ENCODE assay signal across 14 cellular contexts in genomic region chr2:127776122-127776780, GRCh38. TPM values are rescaled to one million over a fixed set of nuclear protein-coding genes. Genes with fewer than 3 reads are reported as not detected.
DNase-seq lines count a peak whose midpoint lies in the region; ATAC-seq, FAIRE-seq and TF ChIP-seq lines count a peak whose summit lies in the region.
"Had no signal": no experiment of that assay in that cellular context is flagged by ENCODE, and none has a peak within 500 bp of the region (broad histone marks: within the 10 kb centered on the region; RNA-seq: fewer than 3 reads in every experiment).

No MANE protein-coding gene starts in this region.

- H3K9ac ChIP-seq in IMR-90 (ENCODE audit: low read depth, low read length) (no peak overlapping the region), H1 (replicated peaks in 1 of 4; ENCODE audit: extremely low read depth in 1 of 4, low read depth in 3 of 4, low read length in 3 of 4) (no peak overlapping the region)

- peak overlapping the region in 5 of 7 donors; percentile 3 to 81 (median 39) for H3K4me3 Mint-ChIP-seq in CD8-positive, alpha-beta memory T cell
- H3K4me3 Mint-ChIP-seq in naive B cell: no peak overlapping the region

- FAIRE-seq in H1 (lab: Jason Lieb, UNC): no peak
- no peak for FAIRE-seq in small intestine (lab: Jason Lieb, UNC)
- FAIRE-seq: colon had no signal

- no peak overlapping the region for H2BK12ac ChIP-seq in H1 (ENCODE audit: low read depth, low read length)

- no peak for DNase-seq in CD8-positive, alpha-beta memory T cell
- DNase-seq in IMR-90 (peak; percentile 12), H1 (ENCODE audit: low read depth in 1 of 2, low spot score in 2 of 2) (no peak), naive B cell (no peak), nucleus accumbens (lab: John Stamatoyannopoulos, UW) (no peak), small intestine (no peak)
- DNase-seq: activated CD4-positive, alpha-beta T cell treated with anti-CD3 and anti-CD28 coated beads, Interleukin-2, amount 50 U/mL, for 1 hour; activated naive CD4-positive, alpha-beta T cell treated with Interleukin-2 at 50 U/mL for 16 hours; esophagus squamous epithelium; PC-9; retina had no signal

- H3K23ac ChIP-seq in IMR-90 (ENCODE audit: low read depth, low read length): no peak overlapping the region
- no peak overlapping the region for H3K23ac ChIP-seq in H1 (ENCODE audit: insufficient read length)

- TF ChIP-seq POLR2A in IMR-90 (IDR thresholded peaks at IDR 0.05; ENCODE audit: low read depth, low read length) (no peak), H1 (IDR thresholded peaks at IDR 0.05; ENCODE audit: control extremely low read depth in 1 of 2, low read depth in 2 of 2, low read length in 2 of 2) (no peak)

- H3K36me3 Mint-ChIP-seq in CD8-positive, alpha-beta memory T cell: peaks cover 0 to 30% (median 11%) of the 10 kb centered on the region in 3 donors
- peaks cover 0 to 4% of the 10 kb centered on the region in 2 donors for H3K36me3 Mint-ChIP-seq in naive B cell

- H2AK5ac ChIP-seq in IMR-90 (ENCODE audit: low read depth, low read length) (no peak overlapping the region), H1 (ENCODE audit: low read depth, low read length) (no peak overlapping the region)

- CTCF ChIA-PET in CD8-positive, alpha-beta memory T cell (lab: Charles Lee): no interaction called here
- CTCF ChIA-PET in IMR-90 (lab: Yijun Ruan, JAX): no interaction called here
- CTCF ChIA-PET in H1 (lab: Charles Lee; ENCODE audit: partially characterized antibody): interaction anchor here (0.9 kb wide), 1 partner anchor 22 kb away, joined by 3 read pairs; no protein-coding TSS in a partner anchor

- BruUV-seq in IMR-90 (replicated peaks; lab: Mats Ljungman, UMichigan): no TSS peak

- no peak overlapping the region for H3K27ac ChIP-seq in CD8-positive, alpha-beta memory T cell (ENCODE audit: low read depth, low read length)
- H3K27ac ChIP-seq in IMR-90 (ENCODE audit: insufficient read depth, low read length): no peak overlapping the region
- no peak overlapping the region for H3K27ac ChIP-seq in H1 (ENCODE audit: low read depth, low read length)
- no peak overlapping the region for H3K27ac ChIP-seq in small intestine (ENCODE audit: low read depth in 1 of 2, low read length in 1 of 2)
- H3K27ac ChIP-seq: C4-2B, esophagus squamous epithelium, PC-9 had no signal

- no peak overlapping the region for H2BK20ac ChIP-seq in IMR-90 (ENCODE audit: low read depth, low read length)
- H2BK20ac ChIP-seq in H1 (ENCODE audit: low read length): no peak overlapping the region

- H2BK15ac ChIP-seq in IMR-90 (ENCODE audit: low read depth, low read length) (no peak overlapping the region), H1 (ENCODE audit: low read length) (no peak overlapping the region)

- TF ChIP-seq RAD21 in IMR-90 (IDR thresholded peaks at IDR 0.05; ENCODE audit: low read length): no peak
- TF ChIP-seq RAD21 in H1 (IDR thresholded peaks at IDR 0.05 in 1 of 2, conservative IDR thresholded peaks at IDR 0.05 in 1 of 2; ENCODE audit: low read depth in 2 of 2, low read length in 2 of 2): no peak

- H4K91ac ChIP-seq in IMR-90 (ENCODE audit: insufficient read depth, low read depth, low read length) (no peak overlapping the region), H1 (replicated peaks; ENCODE audit: insufficient read length, low read length) (no peak overlapping the region)

- dilution Hi-C loops in IMR-90 (cut with HindIII; ENCODE audit: low sequenced_read_pairs, unreplicated experiment): no loop called here

- H4K5ac ChIP-seq in IMR-90 (ENCODE audit: low read depth, low read length) (no peak overlapping the region), H1 (ENCODE audit: insufficient read length, low read depth, low read length) (no peak overlapping the region)

- WGBS in IMR-90 (ENCODE audit: extremely low coverage in 2 of 2, insufficient read length in 1 of 2), 2 experiments: 83% methylated on average over 1 of the region's 3 CpGs; no CpG with 5 or more reads in 1 of the 2 experiments
- WGBS in H1 (ENCODE audit: extremely low coverage in 1 of 2, insufficient coverage in 1 of 2, insufficient read length in 1 of 2, insufficient replicate concordance in 2 of 2, low coverage in 1 of 2, low lambda C conversion rate in 2 of 2, missing lambda C conversion rate in 1 of 2), 2 experiments: 95% methylated on average over 3 of the region's 3 CpGs; no CpG with 5 or more reads in 1 of the 2 experiments
- 90 to 97% (median 94%) methylated on average over 3 of the region's 3 CpGs for WGBS in small intestine, 3 donors

- POLR2A ChIA-PET in CD8-positive, alpha-beta memory T cell (lab: Charles Lee): no interaction called here
- POLR2A ChIA-PET in IMR-90 (lab: Charles Lee; ENCODE audit: unreplicated experiment): no interaction called here
- POLR2A ChIA-PET in H1 (lab: Charles Lee; ENCODE audit: partially characterized antibody): no interaction called here

- H3K56ac ChIP-seq in IMR-90 (ENCODE audit: extremely low read depth, insufficient read depth, low read length): no peak overlapping the region
- H3K56ac ChIP-seq in H1 (replicated peaks; ENCODE audit: insufficient read length, low read depth, low read length): no peak overlapping the region

- no peaks in the 10 kb centered on the region for H3K9me3 Mint-ChIP-seq in CD8-positive, alpha-beta memory T cell
- H3K9me3 Mint-ChIP-seq in naive B cell: no peaks in the 10 kb centered on the region

- no peak overlapping the region for H4K8ac ChIP-seq in IMR-90 (ENCODE audit: low read depth in 2 of 2, low read length in 2 of 2)
- H4K8ac ChIP-seq in H1 (ENCODE audit: extremely low read depth, insufficient read depth, low read length): no peak overlapping the region

- H2AFZ ChIP-seq in IMR-90 (replicated peaks; ENCODE audit: low read length, poor library complexity) (no peak overlapping the region), H1 (ENCODE audit: low read length) (no peak overlapping the region)
- H2AFZ ChIP-seq: PC-9 had no signal

- H2BK120ac ChIP-seq in IMR-90 (ENCODE audit: low read depth, low read length): no peak overlapping the region
- H2BK120ac ChIP-seq in H1 (replicated peaks; ENCODE audit: low read depth, low read length): no peak overlapping the region

- intact Hi-C loops in IMR-90 (cut with micrococcal nuclease): no loop called here

- H3K4me3 ChIP-seq in CD8-positive, alpha-beta memory T cell (ENCODE audit: low read length): no peak overlapping the region
- H3K4me3 ChIP-seq in IMR-90 (ENCODE audit: insufficient read depth, low read depth, low read length): no peak overlapping the region
- H3K4me3 ChIP-seq in H1 (ENCODE audit: extremely low read depth in 1 of 4, insufficient read depth in 2 of 4, low read depth in 3 of 4, low read length in 4 of 4): no peak overlapping the region
- H3K4me3 ChIP-seq in small intestine (ENCODE audit: low read depth in 1 of 2, low read length in 2 of 2): no peak overlapping the region
- H3K4me3 ChIP-seq: esophagus squamous epithelium, PC-9 had no signal

- H3K27ac Mint-ChIP-seq in CD8-positive, alpha-beta memory T cell: peak overlapping the region in 7 of 8 donors; percentile 22 to 90 (median 75)
- H3K27ac Mint-ChIP-seq in naive B cell: peak overlapping the region in 5 of 6 donors; percentile 23 to 69 (median 53)

- peaks cover 12% of the 10 kb centered on the region for H3K4me1 ChIP-seq in CD8-positive, alpha-beta memory T cell (ENCODE audit: insufficient read depth, low read length)
- H3K4me1 ChIP-seq in IMR-90 (ENCODE audit: control insufficient read depth, insufficient read depth, low read length): peaks cover 6% of the 10 kb centered on the region
- H3K4me1 ChIP-seq in H1 (replicated peaks in 1 of 4; ENCODE audit: control insufficient read depth in 3 of 4, insufficient read depth in 4 of 4, low read length in 3 of 4): peaks cover 0 to 8% (median under 1%) of the 10 kb centered on the region in 4 experiments; a peak in 2 of 7 replicates
- H3K4me1 ChIP-seq in small intestine (ENCODE audit: control insufficient read depth in 2 of 2, insufficient read depth in 1 of 2, low read depth in 1 of 2, low read length in 1 of 2): no peaks in the 10 kb centered on the region

- TF ChIP-seq EP300 in H1 (IDR thresholded peaks at IDR 0.05; ENCODE audit: borderline replicate concordance in 1 of 2, low read depth in 2 of 2, low read length in 2 of 2): no peak

- H3K23me2 ChIP-seq in H1 (ENCODE audit: low read depth, low read length): no peaks in the 10 kb centered on the region

- H3K18ac ChIP-seq in IMR-90 (ENCODE audit: low read depth, low read length) (no peak overlapping the region), H1 (ENCODE audit: extremely low read depth, low read length) (no peak overlapping the region)

- H3K36me3 ChIP-seq in CD8-positive, alpha-beta memory T cell (ENCODE audit: insufficient read depth, low read length): no peaks in the 10 kb centered on the region
- no peaks in the 10 kb centered on the region for H3K36me3 ChIP-seq in IMR-90 (ENCODE audit: control insufficient read depth, insufficient read depth, low read length)
- no peaks in the 10 kb centered on the region; a peak in 1 of 8 replicates for H3K36me3 ChIP-seq in H1 (ENCODE audit: control insufficient read depth in 2 of 4, insufficient read depth in 4 of 4, low read length in 3 of 4)
- H3K36me3 ChIP-seq in small intestine (ENCODE audit: control insufficient read depth in 2 of 2, insufficient read depth in 2 of 2, low read length in 2 of 2): no peaks in the 10 kb centered on the region

- H3K79me2 ChIP-seq in H1 (ENCODE audit: control insufficient read depth in 1 of 2, insufficient read depth in 2 of 2, low read length in 2 of 2): peaks cover 0 to 89% of the 10 kb centered on the region in 2 experiments

- H4K20me1 ChIP-seq in IMR-90 (ENCODE audit: insufficient read depth, low read length) (peaks cover 60% of the 10 kb centered on the region), H1 (replicated peaks in 1 of 2; ENCODE audit: control insufficient read depth in 1 of 2, insufficient read depth in 2 of 2, low read length in 2 of 2) (peaks cover 8 to 17% of the 10 kb centered on the region in 2 experiments)

- peaks cover 44 to 73% (median 63%) of the 10 kb centered on the region in 3 donors for H3K4me1 Mint-ChIP-seq in CD8-positive, alpha-beta memory T cell
- H3K4me1 Mint-ChIP-seq in naive B cell: peaks cover 32 to 59% (median 35%) of the 10 kb centered on the region in 3 donors

- H2BK5ac ChIP-seq in IMR-90 (ENCODE audit: low read depth, low read length, poor library complexity, severe bottlenecking) (no peak overlapping the region), H1 (ENCODE audit: low read depth, low read length) (no peak overlapping the region)

- no peaks in the 10 kb centered on the region for H3K27me3 ChIP-seq in CD8-positive, alpha-beta memory T cell (ENCODE audit: insufficient read depth, low read length, poor library complexity, severe bottlenecking)
- H3K27me3 ChIP-seq in IMR-90 (ENCODE audit: control insufficient read depth, insufficient read depth, low read length) (no peaks in the 10 kb centered on the region), H1 (replicated peaks in 1 of 4; ENCODE audit: control insufficient read depth in 3 of 4, extremely low read depth in 1 of 4, insufficient read depth in 3 of 4, low read length in 3 of 4) (no peaks in the 10 kb centered on the region), small intestine (ENCODE audit: control insufficient read depth in 2 of 2, insufficient read depth in 2 of 2, low read length in 2 of 2) (no peaks in the 10 kb centered on the region)
- H3K27me3 ChIP-seq: esophagus squamous epithelium had no signal

- in situ Hi-C loops in IMR-90 (cut with MboI; ENCODE audit: low sequenced_read_pairs): no loop called here

- H3K4ac ChIP-seq in IMR-90 (ENCODE audit: low read depth, low read length) (no peak overlapping the region), H1 (replicated peaks; ENCODE audit: insufficient read length, low read depth, low read length) (no peak overlapping the region)

- no peak overlapping the region for H2AK9ac ChIP-seq in IMR-90 (replicated peaks; ENCODE audit: low read depth, low read length, poor library complexity)

- TF ChIP-seq CTCF in IMR-90 (conservative IDR thresholded peaks at IDR 0.05; ENCODE audit: low read depth, low read length) (no peak), H1 (IDR thresholded peaks at IDR 0.05; ENCODE audit: control extremely low read depth in 1 of 3, insufficient read depth in 1 of 3, low read depth in 1 of 3, low read length in 3 of 3) (no peak)

- no peaks in the 10 kb centered on the region for H3K27me3 Mint-ChIP-seq in CD8-positive, alpha-beta memory T cell
- H3K27me3 Mint-ChIP-seq in naive B cell: no peaks in the 10 kb centered on the region

- H3K9me3 ChIP-seq in CD8-positive, alpha-beta memory T cell (ENCODE audit: low read length): no peaks in the 10 kb centered on the region
- no peaks in the 10 kb centered on the region for H3K9me3 ChIP-seq in IMR-90 (ENCODE audit: control insufficient read depth, insufficient read depth, low read length)
- H3K9me3 ChIP-seq in H1 (ENCODE audit: insufficient read depth in 2 of 2, low read depth in 1 of 2, low read length in 1 of 2): no peaks in the 10 kb centered on the region
- H3K9me3 ChIP-seq in small intestine (ENCODE audit: control insufficient read depth, low read depth): no peaks in the 10 kb centered on the region
- H3K9me3 ChIP-seq: esophagus squamous epithelium had no signal

- peaks cover 24 to 71% of the 10 kb centered on the region in 2 experiments for H3K79me1 ChIP-seq in IMR-90 (ENCODE audit: low read depth in 1 of 2, low read length in 2 of 2)
- H3K79me1 ChIP-seq in H1 (ENCODE audit: low read depth, low read length): no peaks in the 10 kb centered on the region; the same call in 1 of the 2 replicates

- H3K14ac ChIP-seq in IMR-90 (replicated peaks; ENCODE audit: low read depth, low read length): no peak overlapping the region
- no peak overlapping the region for H3K14ac ChIP-seq in H1 (ENCODE audit: insufficient read length)

- ATAC-seq in IMR-90 (ENCODE audit: low read depth): peak; percentile 62
- ATAC-seq in naive B cell (ENCODE audit: low read depth in 2 of 2): no peak
- ATAC-seq in GM21390 (IDR thresholded peaks at IDR 0.05; ENCODE audit: unreplicated experiment): no peak

- no peak overlapping the region for H3K4me2 ChIP-seq in IMR-90 (ENCODE audit: low read depth, low read length)
- 0 out of 4 replicates have a peak overlapping the region, but pooled peaks have one; percentile 1 to 10 for H3K4me2 ChIP-seq in H1 (ENCODE audit: insufficient read depth in 1 of 2, low read depth in 2 of 2, low read length in 2 of 2)
- H3K4me2 ChIP-seq: PC-9 had no signal

- H3K9me1 ChIP-seq in IMR-90 (ENCODE audit: insufficient read depth, low read length): peaks cover 7% of the 10 kb centered on the region; the same call in 1 of the 2 replicates

RNA-seq across cellular contexts. Expression of gene WDR33, which starts 34.7 kb away (rescaled TPM):
- total RNA-seq in CD8-positive, alpha-beta memory T cell: 10 to 100 TPM; 84.8 to 88.1 TPM
- 51.6 TPM for polyA plus RNA-seq in CD8-positive, alpha-beta memory T cell
- total RNA-seq in IMR-90 (2012; rRNA removed): 41.2 and 47.8 TPM in 2 replicates
- polyA plus RNA-seq in IMR-90 (2012; rRNA removed) (14.9 and 19.6 TPM in 2 replicates), H1 (2011; rRNA removed) (12.7 and 18.1 TPM in 2 replicates), naive B cell (ENCODE audit: low read depth in 6 of 6) (10 to 100 TPM; 20.5 to 50.4 (median 37.3) TPM), small intestine (10 to 100 TPM; 11.0 to 14.6 (median 13.0) TPM)
- 2.9 and 4.0 TPM in 2 replicates for polyA plus RNA-seq in IMR-90 (2012; cell fraction: cytosol; rRNA removed)
- polyA plus RNA-seq in IMR-90 (2012; cell fraction: nucleus; rRNA removed; ENCODE audit: low replicate concordance): 8.6 and 18.7 TPM in 2 replicates
- total RNA-seq in H1 (2021; fragmentation: NEBNext Ultra II Directional; extraction: Animal tissue kit (Norgen Biotek cat#: 25700)): 82.7 and 84.6 TPM in 2 replicates
- polyA plus RNA-seq in H1 (2011; cell fraction: cytosol; rRNA removed): 22.6 TPM
- 15.0 TPM for polyA plus RNA-seq in H1 (2011; cell fraction: nucleus; rRNA removed)
- polyA plus RNA-seq in H1 (2012, experiment 1 of 2): 25.1 to 36.9 TPM (median 30.0 TPM) in 4 replicates
- polyA plus RNA-seq in H1 (2012, experiment 2 of 2): 6.4 TPM
- 23.5 TPM for polyA plus RNA-seq in H1 (2013, experiment 1 of 2)
- 28.3 TPM for polyA plus RNA-seq in H1 (2013, experiment 2 of 2)
- polyA minus RNA-seq in H1 (2011; rRNA and poly(A)+ RNA removed): 85.4 and 137 TPM in 2 replicates
- polyA minus RNA-seq in H1 (2011; cell fraction: cytosol; rRNA and poly(A)+ RNA removed): 36.5 TPM
- 79.7 TPM for polyA minus RNA-seq in H1 (2011; cell fraction: nucleus; rRNA and poly(A)+ RNA removed)

Comparison
In these comparisons a context has a peak if more than half of its experiments do, and no peak if none do; other contexts are left out.
1. H3K4me3 Mint-ChIP-seq: peak in CD8-positive, alpha-beta memory T cell (5 of 7); none in naive B cell (0 of 8).